Comparison of ENCODE assay signal across 1 cellular context in genomic region chr1:204453141-204453772, GRCh38.
A peak's percentile ranks its signal among the peaks of the same experiment; 100 is the strongest.
TF ChIP-seq lines count a peak whose summit lies in the region.

No MANE protein-coding gene starts in this region.

TF ChIP-seq in GM12878, 131 proteins besides CTCF, POLR2A, EP300 and RAD21 (continued from another document):
- TF ChIP-seq PKNOX1 (IDR thresholded peaks at IDR 0.05) (peak; percentile 68), DPF2 (IDR thresholded peaks at IDR 0.05) (peak; percentile 70)
